Comparison of ENCODE assay signal across 21 cellular contexts in genomic region chr10:114616103-114616502, GRCh38.
"Had no signal": no experiment of that assay in that cellular context is flagged by ENCODE, and none has a peak within 500 bp of the region (broad histone marks: within the 10 kb centered on the region; RNA-seq: fewer than 3 reads in every experiment).

No MANE protein-coding gene starts in this region.

- H3K27me3 ChIP-seq: pancreas, tibial artery had no signal

- H3K36me3 ChIP-seq: lower lobe of right lung, pancreas, tibial artery had no signal

- DNase-seq: activated CD4-positive, alpha-beta T cell treated with anti-CD3 and anti-CD28 coated beads for 48 hours; activated CD8-positive, alpha-beta T cell treated with anti-CD3 and anti-CD28 coated beads for 36 hours; activated gamma-delta T cell treated with Interleukin-2 at 50 U/mL for 16 hours; aorta; erythroblast; foreskin melanocyte; glutamatergic neuron; hypothalamus; lower lobe of right lung; mesendoderm; mucosa of descending colon; nephron progenitor cell; pancreas; psoas muscle; right cardiac atrium; stimulated activated CD4-positive, alpha-beta T cell treated with anti-CD3 and anti-CD28 coated beads, Interleukin-12 subunit alpha, Interleukin-12 subunit beta, amount 100 ng/mL, for 4 hours; stimulated activated CD4-positive, alpha-beta T cell treated with anti-CD3 and anti-CD28 coated beads, Interleukin-4, amount 100 ng/mL, for 4 hours; stimulated activated naive CD8-positive, alpha-beta T cell treated with anti-CD3 and anti-CD28 coated beads, Interleukin-15, Interleukin-2, amounts not matched to agents 100 U/mL and 50 U/mL, for 24 hours; substantia nigra; tibial artery had no signal

- H3K4me3 ChIP-seq: lower lobe of right lung, mucosa of descending colon, pancreas, psoas muscle, tibial artery had no signal

- H3K4me1 ChIP-seq: psoas muscle had no signal

- H3K9me3 ChIP-seq: lower lobe of right lung, mucosa of descending colon, pancreas, psoas muscle, tibial artery had no signal

- FAIRE-seq: endometrium, pancreas had no signal

- ATAC-seq: lower lobe of right lung, pancreas, psoas muscle had no signal

- H3K27ac ChIP-seq: lower lobe of right lung, pancreas, psoas muscle, tibial artery had no signal
